Comparison of ENCODE assay signal across 8 cellular contexts in genomic region chr10:113959383-113959760, GRCh38.
DNase-seq lines count a peak whose midpoint lies in the region; ATAC-seq and TF ChIP-seq lines count a peak whose summit lies in the region.

No MANE protein-coding gene starts in this region.

- WGBS in mesodermal cell (ENCODE audit: insufficient coverage in 2 of 2), 2 experiments, result 96 to 100% methylated on average over 3 to 4 of the region's 6 CpGs

- peak; percentile 44 for DNase-seq in GM10248 (ENCODE audit: extremely low spot score)
- peak; percentile 2 for DNase-seq in MV-4-11 (lab: John Stamatoyannopoulos, UW)
- DNase-seq in iPS-NIHi11 (ENCODE audit: low spot score), result no peak
- DNase-seq in NAMALWA (ENCODE audit: low spot score), result no peak
- no peak for DNase-seq in hypothalamus (lab: John Stamatoyannopoulos, UW)
- DNase-seq in NK-92 (lab: John Stamatoyannopoulos, UW; ENCODE audit: unreplicated experiment), result no peak

- H3K9me3 ChIP-seq in mesodermal cell (ENCODE audit: control insufficient read depth, low read length), result no peaks in the 10 kb centered on the region

- H3K4me3 ChIP-seq in mesodermal cell (ENCODE audit: extremely low read depth, insufficient read depth, low read length, poor library complexity, severe bottlenecking), result no peak overlapping the region

- H3K4me1 ChIP-seq in mesodermal cell (ENCODE audit: control insufficient read depth, insufficient read depth, low read length, poor library complexity, severe bottlenecking), result peaks cover 24% of the 10 kb centered on the region

- CTCF ChIA-PET in GM10248 (lab: Yijun Ruan, JAX), result interaction anchor here (1.2 to 1.6 kb wide), 3 partner anchors 18 to 29 kb away, joined by 3 to 4 read pairs (median 3); no protein-coding TSS in a partner anchor

- H3K27ac ChIP-seq in mesodermal cell (ENCODE audit: low read depth, low read length, severe bottlenecking), result peak overlapping the region; percentile 84

- ATAC-seq in GM21619 (IDR thresholded peaks at IDR 0.05; ENCODE audit: unreplicated experiment), result peak; percentile 55

- TF ChIP-seq CTCF in GM10248 (IDR thresholded peaks at IDR 0.05; ENCODE audit: control extremely low read depth, extremely low read depth, low read depth, missing control alignments), result no peak

- no peaks in the 10 kb centered on the region for H3K36me3 ChIP-seq in mesodermal cell (ENCODE audit: control insufficient read depth, insufficient read depth, low read length)

- POLR2A ChIA-PET in GM10248 (lab: Yijun Ruan, JAX), result no interaction called here

Comparison
In these comparisons a context has a peak if more than half of its experiments do, and no peak if none do; other contexts are left out.
1. DNase-seq: peak in GM10248 (single experiment) and MV-4-11 (single experiment); none in iPS-NIHi11 (single experiment), NAMALWA (single experiment), hypothalamus (0 of 51) and NK-92 (single experiment).